2 cellular contexts compared by ENCODE assay signal in genomic region chr19:56441206-56441792, GRCh38.
TF ChIP-seq lines count a peak whose summit lies in the region.

No MANE protein-coding gene starts in this region.

TF ChIP-seq in HEK293, 187 proteins besides CTCF, POLR2A, EP300 and RAD21:
- TF ChIP-seq ZNF274 (IDR thresholded peaks at IDR 0.05; ENCODE audit: low read length) (peak; percentile 50; the same call in 1 of the 2 replicates), ZNF274 (tag by site-specific recombination; IDR thresholded peaks at IDR 0.05; ENCODE audit: borderline replicate concordance) (peak; percentile 91), SETDB1 (IDR thresholded peaks at IDR 0.05; ENCODE audit: insufficient read length, low read length) (peak; percentile 78), PRDM10 (tag by site-specific recombination; IDR thresholded peaks at IDR 0.05) (no peak)

TF ChIP-seq in H1, 55 proteins besides CTCF, POLR2A, EP300 and RAD21:
- peak; percentile 95 for TF ChIP-seq ZNF274 (IDR thresholded peaks at IDR 0.05; ENCODE audit: borderline replicate concordance, extremely low read depth, low read length)
- TF ChIP-seq SUZ12 (IDR thresholded peaks at IDR 0.05; ENCODE audit: low read length): no peak
TF ChIP-seq in H1: peak in this region for 1.
